7 cellular contexts compared by ENCODE assay signal in genomic region chr19:17841371-17841809, GRCh38. TPM values are rescaled to one million over a fixed set of nuclear protein-coding genes. Genes with fewer than 3 reads are reported as not detected.
DNase-seq lines count a peak whose midpoint lies in the region; ATAC-seq and TF ChIP-seq lines count a peak whose summit lies in the region.
"Had no signal": no experiment of that assay in that cellular context is flagged by ENCODE, and none has a peak within 500 bp of the region (broad histone marks: within the 10 kb centered on the region; RNA-seq: fewer than 3 reads in every experiment).

No MANE protein-coding gene starts in this region.

- no peak overlapping the region for H3K14ac ChIP-seq in trophoblast cell (ENCODE audit: low read length)

- no peak overlapping the region for H2BK5ac ChIP-seq in trophoblast cell (ENCODE audit: low read depth, low read length, poor library complexity)

- no peak overlapping the region for H2BK12ac ChIP-seq in trophoblast cell (ENCODE audit: low read length)

- no peak overlapping the region for H4K8ac ChIP-seq in trophoblast cell (ENCODE audit: low read depth, low read length)

- no TSS peak for BruUV-seq in Panc1 (replicated peaks; lab: Mats Ljungman, UMichigan)

- H3K4me3 ChIP-seq in Panc1 (ENCODE audit: low read depth in 2 of 2, low read length in 2 of 2) (peak overlapping the region; percentile 34 to 57), fibroblast of villous mesenchyme (ENCODE audit: low read depth, low read length) (peak overlapping the region; percentile 33), trophoblast cell (ENCODE audit: low read depth, low read length) (no peak overlapping the region)

- TF ChIP-seq CTCF in Panc1 (IDR thresholded peaks at IDR 0.05) (no peak), fibroblast of villous mesenchyme (IDR thresholded peaks at IDR 0.05; ENCODE audit: insufficient read depth, low read depth, low read length) (no peak), foreskin keratinocyte (conservative IDR thresholded peaks at IDR 0.05) (no peak), omental fat pad (IDR thresholded peaks at IDR 0.05) (no peak)

- H2BK120ac ChIP-seq in trophoblast cell (ENCODE audit: insufficient read depth, low read length, poor library complexity), result no peak overlapping the region

- WGBS in trophoblast cell (ENCODE audit: extremely low coverage, insufficient coverage, insufficient read length), result no CpG with 5 or more reads among the region's 30 CpGs

- H2AK5ac ChIP-seq in trophoblast cell (ENCODE audit: low read length), result no peak overlapping the region

- H4K91ac ChIP-seq in trophoblast cell (ENCODE audit: low read depth, low read length), result no peak overlapping the region

- CTCF ChIA-PET in Panc1 (lab: Charles Lee), result no interaction called here

- no peaks in the 10 kb centered on the region for H3K79me1 ChIP-seq in trophoblast cell (ENCODE audit: low read length)

- POLR2A ChIA-PET in Panc1 (lab: Charles Lee), result no interaction called here

- H3K4me1 ChIP-seq in Panc1 (ENCODE audit: control insufficient read depth, insufficient read depth, low read length), result no peaks in the 10 kb centered on the region
- H3K4me1 ChIP-seq in trophoblast cell (ENCODE audit: control insufficient read depth in 1 of 2, insufficient read depth in 2 of 2, low read length in 2 of 2), result peaks cover 2 to 6% of the 10 kb centered on the region in 2 experiments
- no peaks in the 10 kb centered on the region for H3K4me1 ChIP-seq in foreskin keratinocyte

- intact Hi-C loops in Panc1 (cut with micrococcal nuclease; ENCODE audit: unreplicated experiment), result no loop called here

- H3K27ac ChIP-seq in Panc1 (ENCODE audit: low read length), result no peak overlapping the region
- H3K27ac ChIP-seq in trophoblast cell (ENCODE audit: low read depth, low read length), result no peak overlapping the region
- H3K27ac ChIP-seq in foreskin keratinocyte, result no peak overlapping the region

- no peaks in the 10 kb centered on the region for H3K79me2 ChIP-seq in trophoblast cell (ENCODE audit: control insufficient read depth, insufficient read depth, low read length, poor library complexity)

- no peak overlapping the region for H3K9ac ChIP-seq in trophoblast cell (ENCODE audit: low read length)

- H3K4ac ChIP-seq in trophoblast cell (ENCODE audit: low read depth, low read length), result no peak overlapping the region

- in situ Hi-C loops in Panc1 (cut with HindIII; ENCODE audit: low pct_unique_long_range_greater_than_20kb, low sequenced_read_pairs), result no loop called here

- no peak overlapping the region for H4K12ac ChIP-seq in trophoblast cell (ENCODE audit: low read depth, low read length)

- no peak overlapping the region for H3K23ac ChIP-seq in trophoblast cell (ENCODE audit: low read length)

- H3K9me3 ChIP-seq in Panc1 (ENCODE audit: control insufficient read depth, insufficient read depth, low read depth, low read length) (no peaks in the 10 kb centered on the region), trophoblast cell (ENCODE audit: insufficient read depth, low read depth, low read length) (peaks cover 14% of the 10 kb centered on the region)

- H3K18ac ChIP-seq in trophoblast cell (ENCODE audit: low read length), result no peak overlapping the region

- DNase-seq in Panc1 (ENCODE audit: low read depth, low spot score) (no peak), fibroblast of villous mesenchyme (ENCODE audit: low read depth) (peak; percentile 49), trophoblast cell (peak in 1 of 2 donors; percentile 47), foreskin keratinocyte (no peak), omental fat pad (ENCODE audit: low spot score) (no peak)
- DNase-seq in activated CD8-positive, alpha-beta memory T cell treated with anti-CD3 and anti-CD28 coated beads for 24 hours, result no peak
- DNase-seq: NCI-H510A had no signal

- no peaks in the 10 kb centered on the region for H3K36me3 ChIP-seq in Panc1 (ENCODE audit: control insufficient read depth, insufficient read depth, low read length)
- H3K36me3 ChIP-seq in trophoblast cell (ENCODE audit: control insufficient read depth in 1 of 2, insufficient read depth in 2 of 2, low read length in 2 of 2), result no peaks in the 10 kb centered on the region

- ATAC-seq in Panc1 (peak; percentile 37), foreskin keratinocyte (no peak), omental fat pad (ENCODE audit: low FRiP score) (no peak)

- no peak overlapping the region for H2AFZ ChIP-seq in trophoblast cell (ENCODE audit: insufficient read depth, low read length, poor library complexity)

- H3K27me3 ChIP-seq in Panc1 (ENCODE audit: control insufficient read depth, insufficient read depth, low read length) (no peaks in the 10 kb centered on the region), trophoblast cell (ENCODE audit: insufficient read depth, low read length) (peaks cover 15% of the 10 kb centered on the region), foreskin keratinocyte (no peaks in the 10 kb centered on the region)

- peak overlapping the region; percentile 30 for H3K4me2 ChIP-seq in trophoblast cell (ENCODE audit: low read length)

RNA-seq across cellular contexts. Expression of gene JAK3, which starts 6.4 kb away (rescaled TPM):
- total RNA-seq in Panc1 (2021; ENCODE audit: unreplicated experiment) (2.1 TPM), fibroblast of villous mesenchyme (6.1 and 7.8 TPM in 2 replicates), foreskin keratinocyte (0.53 and 0.68 TPM in 2 replicates), omental fat pad (10 to 100 TPM in 2 of 4 donors, 1 to 10 TPM in 2; 2.3 to 25.1 (median 13.4) TPM)
- polyA plus RNA-seq in Panc1 (2012; ENCODE audit: insufficient read length), result 1.7 TPM
- 0.26 and 0.29 TPM in 2 replicates for polyA plus RNA-seq in trophoblast cell (2013)
- 0.38 and 0.55 TPM in 2 replicates for polyA plus RNA-seq in foreskin keratinocyte

RNA-seq across cellular contexts. Expression of gene RPL18A, which starts 18.3 kb away (rescaled TPM):
- total RNA-seq in Panc1 (2021; ENCODE audit: unreplicated experiment) (1,352 TPM), fibroblast of villous mesenchyme (686 and 964 TPM in 2 replicates), foreskin keratinocyte (2,267 and 2,390 TPM in 2 replicates), omental fat pad (1,000 to 10,000 TPM; 1,225 to 1,599 (median 1,335) TPM)
- polyA plus RNA-seq in Panc1 (2012; ENCODE audit: insufficient read length), result 2,329 TPM
- 1,931 and 1,990 TPM in 2 replicates for polyA plus RNA-seq in trophoblast cell (2013)
- polyA plus RNA-seq in foreskin keratinocyte, result 3,546 and 3,968 TPM in 2 replicates

RNA-seq across cellular contexts. Expression of gene INSL3, which starts 20.1 kb away (rescaled TPM):
- 0.57 TPM for total RNA-seq in Panc1 (2021; ENCODE audit: unreplicated experiment)
- polyA plus RNA-seq in Panc1 (2012; ENCODE audit: insufficient read length), result 1.2 TPM
- total RNA-seq in fibroblast of villous mesenchyme, result not detected in 2 replicates
- 0.08 and 0.10 TPM in 2 replicates for polyA plus RNA-seq in trophoblast cell (2013)
- total RNA-seq in foreskin keratinocyte, result 0.14 and 0.51 TPM in 2 replicates
- 0.32 and 0.44 TPM in 2 replicates for polyA plus RNA-seq in foreskin keratinocyte
- 1 to 10 TPM in 1 of 4 donors, not detected in 3; 2.7 TPM for total RNA-seq in omental fat pad

RNA-seq across cellular contexts. Expression of gene SLC5A5, which starts 30.4 kb away (rescaled TPM):
- total RNA-seq in Panc1 (2021; ENCODE audit: unreplicated experiment), result 6.3 TPM
- polyA plus RNA-seq in Panc1 (2012; ENCODE audit: insufficient read length), result 4.5 TPM
- not detected in 2 replicates for total RNA-seq in fibroblast of villous mesenchyme
- polyA plus RNA-seq in trophoblast cell (2013), result 0.01 TPM in 2 replicates
- 0.07 TPM in 1 of 2 replicates, not detected in the other for total RNA-seq in foreskin keratinocyte
- not detected in 2 replicates for polyA plus RNA-seq in foreskin keratinocyte
- total RNA-seq in omental fat pad, result under 1 TPM in 1 of 4 donors, not detected in 3; 0.09 TPM

RNA-seq across cellular contexts. Expression of gene B3GNT3, which starts 46.5 kb away (rescaled TPM):
- total RNA-seq in Panc1 (2021; ENCODE audit: unreplicated experiment), result 0.67 TPM
- 0.23 TPM for polyA plus RNA-seq in Panc1 (2012; ENCODE audit: insufficient read length)
- not detected in 2 replicates for total RNA-seq in fibroblast of villous mesenchyme
- 0.19 TPM in 2 replicates for polyA plus RNA-seq in trophoblast cell (2013)
- total RNA-seq in foreskin keratinocyte, result 6.5 and 11.5 TPM in 2 replicates
- 5.7 and 7.9 TPM in 2 replicates for polyA plus RNA-seq in foreskin keratinocyte
- total RNA-seq in omental fat pad, result under 1 TPM in 2 of 4 donors, not detected in 2; 0.19 to 0.32 TPM
